8 cellular contexts compared by ENCODE assay signal in the genomic region with DNA sequence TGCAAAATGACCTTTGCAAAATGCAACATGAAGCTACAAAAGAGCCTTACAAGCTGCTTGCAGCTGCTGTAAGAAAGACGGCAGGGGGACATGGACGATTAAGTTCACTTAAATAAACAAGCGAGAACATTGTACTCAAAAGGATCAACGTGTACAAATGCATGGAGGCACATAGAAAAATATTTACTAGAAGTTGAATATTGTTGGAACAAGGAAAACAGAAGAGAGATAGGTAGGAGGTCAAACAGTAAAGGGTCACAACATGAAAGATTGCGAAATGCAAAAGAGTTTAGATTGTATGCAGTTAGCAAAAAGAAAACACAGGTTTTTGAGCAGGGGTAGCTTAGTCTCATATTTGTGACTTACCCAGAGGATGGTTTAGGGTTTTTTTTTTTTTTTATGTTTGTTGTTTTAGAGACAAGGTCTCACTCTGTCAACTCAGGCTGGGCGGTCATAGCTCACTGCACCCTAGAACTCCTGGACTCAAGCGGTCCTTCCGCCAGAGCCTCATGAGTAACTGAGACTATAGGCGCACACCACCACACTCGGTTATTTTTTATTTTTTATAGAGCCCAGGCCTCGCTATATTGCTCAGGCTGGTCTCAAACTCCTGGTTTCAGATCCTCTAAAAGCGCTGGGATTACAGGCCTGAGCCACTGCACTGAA. TPM values are rescaled to one million over a fixed set of nuclear protein-coding genes. Genes with fewer than 3 reads are reported as not detected.
A peak's percentile ranks its signal among the peaks of the same experiment; 100 is the strongest.
DNase-seq lines count a peak whose midpoint lies in the region; ATAC-seq and TF ChIP-seq lines count a peak whose summit lies in the region.

No MANE protein-coding gene starts in this region.

- H3K4me1 Mint-ChIP-seq in GM23338 = peaks cover 30% of the 10 kb centered on the region

- H3K27ac ChIP-seq in GM23338 (ENCODE audit: low read depth) (peak overlapping the region; percentile 99), caudate nucleus (ENCODE audit: low read depth, low read length) (peak overlapping the region; percentile 86), trophoblast cell (ENCODE audit: low read depth, low read length) (no peak overlapping the region)

- no peak for TF ChIP-seq CTCF in GM23338 (conservative IDR thresholded peaks at IDR 0.05; ENCODE audit: low read depth in 2 of 2)

- no peak overlapping the region for H2AK5ac ChIP-seq in trophoblast cell (ENCODE audit: low read length)

- H3F3A ChIP-seq in GM23338 (replicated peaks; ENCODE audit: low read depth) = no peaks in the 10 kb centered on the region

- H3K36me3 ChIP-seq in GM23338 (ENCODE audit: insufficient read depth) = no peaks in the 10 kb centered on the region
- H3K36me3 ChIP-seq in trophoblast cell (ENCODE audit: control insufficient read depth in 1 of 2, insufficient read depth in 2 of 2, low read length in 2 of 2) = no peaks in the 10 kb centered on the region

- no peak overlapping the region for H3K14ac ChIP-seq in trophoblast cell (ENCODE audit: low read length)

- DNase-seq in GM23338 (ENCODE audit: low spot score) = no peak
- DNase-seq in NCI-H2107 (lab: John Stamatoyannopoulos, UW) = peak; percentile 37
- DNase-seq in caudate nucleus (lab: John Stamatoyannopoulos, UW) = no peak
- no peak for DNase-seq in trophoblast cell
- no peak for DNase-seq in cerebellum (ENCODE audit: low spot score)

- H3K18ac ChIP-seq in trophoblast cell (ENCODE audit: low read length) = no peak overlapping the region

- H3K27me3 Mint-ChIP-seq in GM23338 (ENCODE audit: insufficient read depth, low read depth, poor library complexity) = peaks cover 5% of the 10 kb centered on the region

- no peak overlapping the region for H4K8ac ChIP-seq in trophoblast cell (ENCODE audit: low read depth, low read length)

- no peak overlapping the region for H4K12ac ChIP-seq in trophoblast cell (ENCODE audit: low read depth, low read length)

- peak overlapping the region; percentile 98 for H3K27ac Mint-ChIP-seq in GM23338

- H3K9ac ChIP-seq in trophoblast cell (ENCODE audit: low read length) = peak overlapping the region; percentile 40

- peak overlapping the region; percentile 97 for H3K4me3 Mint-ChIP-seq in GM23338

- no peaks in the 10 kb centered on the region for H3K9me2 ChIP-seq in GM23338 (ENCODE audit: insufficient read depth)

- H3K27me3 ChIP-seq in GM23338 (ENCODE audit: insufficient read depth) (no peaks in the 10 kb centered on the region), trophoblast cell (ENCODE audit: insufficient read depth, low read length) (no peaks in the 10 kb centered on the region)

- no peak overlapping the region for H2BK12ac ChIP-seq in trophoblast cell (ENCODE audit: low read length)

- WGBS in trophoblast cell (ENCODE audit: extremely low coverage, insufficient coverage, insufficient read length) = no CpG with 5 or more reads among the region's 12 CpGs

- no peaks in the 10 kb centered on the region; the same call in 2 of the 3 replicates for H3K9me3 Mint-ChIP-seq in GM23338

- no peak overlapping the region; the same call in 1 of the 2 replicates for H3K4me3 ChIP-seq in GM23338
- no peak overlapping the region for H3K4me3 ChIP-seq in trophoblast cell (ENCODE audit: low read depth, low read length)

- no peak overlapping the region for H3K4ac ChIP-seq in trophoblast cell (ENCODE audit: low read depth, low read length)

- ATAC-seq in GM23338 (no peak), GM19324 (IDR thresholded peaks at IDR 0.05; ENCODE audit: low FRiP score, unreplicated experiment) (no peak), HG03139 (IDR thresholded peaks at IDR 0.05; ENCODE audit: unreplicated experiment) (no peak), GM18861 (IDR thresholded peaks at IDR 0.05; ENCODE audit: unreplicated experiment) (no peak)

- no peak overlapping the region for H2BK5ac ChIP-seq in trophoblast cell (ENCODE audit: low read depth, low read length, poor library complexity)

- H2AFZ ChIP-seq in GM23338 (peak overlapping the region; percentile 69), trophoblast cell (ENCODE audit: insufficient read depth, low read length, poor library complexity) (no peak overlapping the region)

- no peaks in the 10 kb centered on the region for H3K9me3 ChIP-seq in trophoblast cell (ENCODE audit: insufficient read depth, low read depth, low read length)

- no peak overlapping the region for H4K91ac ChIP-seq in trophoblast cell (ENCODE audit: low read depth, low read length)

- peaks cover 14% of the 10 kb centered on the region for H3K36me3 Mint-ChIP-seq in GM23338 (ENCODE audit: low read depth)

- H3K4me1 ChIP-seq in GM23338 (ENCODE audit: insufficient read depth) (peaks cover 3% of the 10 kb centered on the region; the same call in 1 of the 2 replicates), trophoblast cell (ENCODE audit: control insufficient read depth in 1 of 2, insufficient read depth in 2 of 2, low read length in 2 of 2) (peaks cover 2 to 3% of the 10 kb centered on the region in 2 experiments)

- H3K79me2 ChIP-seq in GM23338 (replicated peaks; ENCODE audit: insufficient read depth) = no peaks in the 10 kb centered on the region
- H3K79me2 ChIP-seq in trophoblast cell (ENCODE audit: control insufficient read depth, insufficient read depth, low read length, poor library complexity) = peaks cover 6% of the 10 kb centered on the region

- H3K79me1 ChIP-seq in trophoblast cell (ENCODE audit: low read length) = peaks cover 10% of the 10 kb centered on the region

- no peak overlapping the region for H3K23ac ChIP-seq in trophoblast cell (ENCODE audit: low read length)

- H2BK120ac ChIP-seq in trophoblast cell (ENCODE audit: insufficient read depth, low read length, poor library complexity) = no peak overlapping the region

- peak overlapping the region; percentile 74 for H3K4me2 ChIP-seq in GM23338
- H3K4me2 ChIP-seq in trophoblast cell (ENCODE audit: low read length) = no peak overlapping the region

- no peaks in the 10 kb centered on the region for H4K20me1 ChIP-seq in GM23338 (replicated peaks; ENCODE audit: insufficient read depth)

TF ChIP-seq in GM23338, 12 proteins besides CTCF, POLR2A, EP300 and RAD21:
- TF ChIP-seq, protein P1, sequence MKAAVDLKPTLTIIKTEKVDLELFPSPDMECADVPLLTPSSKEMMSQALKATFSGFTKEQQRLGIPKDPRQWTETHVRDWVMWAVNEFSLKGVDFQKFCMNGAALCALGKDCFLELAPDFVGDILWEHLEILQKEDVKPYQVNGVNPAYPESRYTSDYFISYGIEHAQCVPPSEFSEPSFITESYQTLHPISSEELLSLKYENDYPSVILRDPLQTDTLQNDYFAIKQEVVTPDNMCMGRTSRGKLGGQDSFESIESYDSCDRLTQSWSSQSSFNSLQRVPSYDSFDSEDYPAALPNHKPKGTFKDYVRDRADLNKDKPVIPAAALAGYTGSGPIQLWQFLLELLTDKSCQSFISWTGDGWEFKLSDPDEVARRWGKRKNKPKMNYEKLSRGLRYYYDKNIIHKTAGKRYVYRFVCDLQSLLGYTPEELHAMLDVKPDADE (IDR thresholded peaks at IDR 0.05) = no peak

RNA-seq across cellular contexts. Expression of a gene that starts 1.4 kb away (rescaled TPM):
- total RNA-seq in GM23338 (2014; rRNA removed; shearing (Covaris generic)) = 30.6 and 47.5 TPM in 2 replicates
- polyA plus RNA-seq in GM23338 (2016; fragmentation: Nextera tagmentation; extraction: Ambion mirVana) = 9.8 and 12.8 TPM in 2 replicates
- polyA plus RNA-seq in trophoblast cell (2013) = 13.2 and 13.3 TPM in 2 replicates
- total RNA-seq in cerebellum = 20.0 TPM
